ENCODE assay signal across 8 cellular contexts in the genomic region with DNA sequence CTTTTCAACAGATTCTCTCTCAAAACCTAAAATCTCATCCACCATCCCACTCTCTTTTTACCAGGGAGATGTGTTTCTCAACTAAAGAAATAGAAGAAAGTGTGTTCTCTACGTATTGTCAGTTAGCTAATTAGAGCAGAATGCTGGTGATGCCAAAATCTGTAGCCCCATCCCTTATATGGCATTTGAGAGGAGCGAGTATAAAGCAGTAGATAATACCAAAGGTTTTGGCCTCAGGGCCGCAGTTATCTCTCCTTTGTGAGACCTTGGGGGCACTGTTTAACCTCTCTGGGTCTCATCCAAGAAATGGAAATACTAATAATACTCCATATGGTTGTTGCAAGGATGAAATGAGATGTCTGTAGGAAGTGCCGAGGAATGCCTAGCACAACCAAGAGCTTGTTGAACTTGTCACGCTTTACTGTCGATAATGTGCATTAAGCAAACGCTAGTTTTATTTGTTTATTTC. TPM values are rescaled to one million over a fixed set of nuclear protein-coding genes. Genes with fewer than 3 reads are reported as not detected.
DNase-seq lines count a peak whose midpoint lies in the region; ATAC-seq and TF ChIP-seq lines count a peak whose summit lies in the region.

No MANE protein-coding gene starts in this region.

- DNase-seq in Calu3: no peak
- DNase-seq in NB4 (ENCODE audit: low read depth): no peak
- no peak for DNase-seq in coronary artery (ENCODE audit: low spot score)
- DNase-seq in NCI-H345 treated with DMSO at 0.1 percent for 48 hours (lab: John Stamatoyannopoulos, UW; ENCODE audit: unreplicated experiment): no peak
- DNase-seq in amniotic stem cell (lab: John Stamatoyannopoulos, UW): no peak
- no peak for DNase-seq in activated gamma-delta T cell treated with Interleukin-2 at 50 U/mL for 16 hours

- TSS peak; percentile 19 for BruUV-seq in Calu3 (replicated peaks; lab: Mats Ljungman, UMichigan)

- no peaks in the 10 kb centered on the region for H3K9me3 ChIP-seq in mucosa of rectum (ENCODE audit: control insufficient read depth in 2 of 2, low read length in 2 of 2)

- no peaks in the 10 kb centered on the region for H3K9me3 Mint-ChIP-seq in Calu3 (ENCODE audit: low read depth, unreplicated experiment)

- no peaks in the 10 kb centered on the region for H3K27me3 ChIP-seq in mucosa of rectum (ENCODE audit: control insufficient read depth in 2 of 2, insufficient read depth in 2 of 2, low read length in 2 of 2)

- TF ChIP-seq CTCF in Calu3 (IDR thresholded peaks at IDR 0.05; ENCODE audit: unreplicated experiment) (no peak), NB4 (IDR thresholded peaks at IDR 0.05; ENCODE audit: low read depth, low read length) (no peak), coronary artery (IDR thresholded peaks at IDR 0.05) (no peak)

- peaks cover 10% of the 10 kb centered on the region for H3K4me1 Mint-ChIP-seq in Calu3 (ENCODE audit: low read depth, unreplicated experiment)

- TF ChIP-seq POLR2A in NB4 (IDR thresholded peaks at IDR 0.05; ENCODE audit: extremely low read depth, insufficient read length): no peak

- peak overlapping the region; percentile 93 to 96 for H3K27ac ChIP-seq in coronary artery
- peak overlapping the region; percentile 97 to 98 for H3K27ac ChIP-seq in mucosa of rectum (ENCODE audit: low read depth in 2 of 2, low read length in 2 of 2)

- CTCF ChIA-PET in Calu3 (lab: Charles Lee): no interaction called here

- peak overlapping the region; percentile 98 to 99 for H3K9ac ChIP-seq in mucosa of rectum (ENCODE audit: low read depth in 1 of 2, low read length in 2 of 2)

- peak; percentile 16 for ATAC-seq in GM21528 (IDR thresholded peaks at IDR 0.05; ENCODE audit: low FRiP score, unreplicated experiment)

- H3K36me3 ChIP-seq in mucosa of rectum (ENCODE audit: control insufficient read depth in 2 of 2, insufficient read depth in 2 of 2, low read length in 2 of 2): peaks cover 20 to 24% of the 10 kb centered on the region in 2 donors

- peak overlapping the region; percentile 91 for H3K4me3 Mint-ChIP-seq in Calu3 (ENCODE audit: low read depth, unreplicated experiment)

- H3K27me3 Mint-ChIP-seq in Calu3 (ENCODE audit: unreplicated experiment): peaks cover 8% of the 10 kb centered on the region

- intact Hi-C loops in Calu3 (cut with micrococcal nuclease; ENCODE audit: unreplicated experiment): no loop called here

- peaks cover 13 to 18% of the 10 kb centered on the region in 2 donors for H3K4me1 ChIP-seq in mucosa of rectum (ENCODE audit: control insufficient read depth in 2 of 2, insufficient read depth in 2 of 2, low read length in 2 of 2)

- H3K4me3 ChIP-seq in NB4 (ENCODE audit: low read depth, low read length): peak overlapping the region; percentile 75
- peak overlapping the region; percentile 84 for H3K4me3 ChIP-seq in coronary artery
- peak overlapping the region; percentile 93 to 96 for H3K4me3 ChIP-seq in mucosa of rectum (ENCODE audit: low read length in 2 of 2)

- H3K36me3 Mint-ChIP-seq in Calu3 (ENCODE audit: insufficient read depth, unreplicated experiment): peaks cover 31% of the 10 kb centered on the region

- peak overlapping the region; percentile 97 for H3K27ac Mint-ChIP-seq in Calu3 (ENCODE audit: unreplicated experiment)

RNA-seq across cellular contexts. Expression of gene DLD, which starts 0.5 kb away (rescaled TPM):
- total RNA-seq in Calu3 (2022): 56.5 and 58.0 TPM in 2 replicates
